ENCODE assay signal across 14 cellular contexts in genomic region chr14:77071938-77072388, GRCh38. TPM values are rescaled to one million over a fixed set of nuclear protein-coding genes. Genes with fewer than 3 reads are reported as not detected.
A peak's percentile ranks its signal among the peaks of the same experiment; 100 is the strongest.
DNase-seq lines count a peak whose midpoint lies in the region; ATAC-seq lines count a peak whose summit lies in the region.
"Had no signal": no experiment of that assay in that cellular context is flagged by ENCODE, and none has a peak within 500 bp of the region (broad histone marks: within the 10 kb centered on the region; RNA-seq: fewer than 3 reads in every experiment).

No MANE protein-coding gene starts in this region.

- DNase-seq in ACHN = peak; percentile 7
- peak; percentile 44 for DNase-seq in LHCN-M2 (ENCODE audit: low read depth)
- DNase-seq in amniotic epithelial cell (ENCODE audit: low read depth) = peak; percentile 91
- peak; percentile 38 for DNase-seq in kidney glomerular epithelial cell (lab: John Stamatoyannopoulos, UW)
- no peak for DNase-seq in amygdala (lab: John Stamatoyannopoulos, UW)
- DNase-seq in NCI-H146 treated with DMSO at 0.1 percent for 48 hours (lab: John Stamatoyannopoulos, UW; ENCODE audit: unreplicated experiment) = no peak
- no peak for DNase-seq in activated CD4-positive, alpha-beta T cell treated with anti-CD3 and anti-CD28 coated beads, Interleukin-2, amount 50 U/mL, for 48 hours
- DNase-seq: activated CD4-positive, CD25-positive, alpha-beta regulatory T cell treated with anti-CD3 and anti-CD28 coated beads, Interleukin-2, amount 50 U/mL, for 72 hours; activated T-cell treated with anti-CD3 and anti-CD28 coated beads, Interleukin-2, amount 50 U/mL, for 4 hours; effector CD8-positive, alpha-beta T cell; NCI-H1436 treated with DMSO at 0.1 percent for 48 hours; stimulated activated CD4-positive, alpha-beta T cell treated with anti-CD3 and anti-CD28 coated beads, Interleukin-1b, Interleukin-23, amount 100 ng/mL, for 48 hours; SW 1271 had no signal

- ATAC-seq in HG02798 (IDR thresholded peaks at IDR 0.05; ENCODE audit: poor library complexity, unreplicated experiment) = no peak
- ATAC-seq: activated T-cell treated with anti-CD3 and anti-CD28 coated beads, Interleukin-2, amount 50 U/mL, for 4 hours had no signal

- in situ Hi-C loops in ACHN (cut with HindIII; ENCODE audit: low pct_ligation_motif_present, low pct_unique_long_range_greater_than_20kb, low sequenced_read_pairs) = no loop called here

RNA-seq across cellular contexts. Expression of gene CIPC, which starts 26.1 kb away (rescaled TPM):
- 12.8 and 13.0 TPM in 2 replicates for total RNA-seq in LHCN-M2 (2014; rRNA removed)
- 3.3 TPM for polyA plus RNA-seq in LHCN-M2 (2012)

RNA-seq across cellular contexts. Expression of gene IRF2BPL, which starts 43.5 kb away (rescaled TPM):
- 49.7 and 56.7 TPM in 2 replicates for total RNA-seq in LHCN-M2 (2014; rRNA removed)
- 16.9 TPM for polyA plus RNA-seq in LHCN-M2 (2012)

Comparison
In these comparisons a context has a peak if more than half of its experiments do, and no peak if none do; other contexts are left out.
1. DNase-seq: peak in ACHN (single experiment), LHCN-M2 (single experiment), amniotic epithelial cell (single experiment) and kidney glomerular epithelial cell (single experiment); none in amygdala (0 of 56), NCI-H146 treated with DMSO at 0.1 percent for 48 hours (single experiment) and activated CD4-positive, alpha-beta T cell treated with anti-CD3 and anti-CD28 coated beads, Interleukin-2, amount 50 U/mL, for 48 hours (0 of 2).